8 cellular contexts compared by ENCODE assay signal in the genomic region with DNA sequence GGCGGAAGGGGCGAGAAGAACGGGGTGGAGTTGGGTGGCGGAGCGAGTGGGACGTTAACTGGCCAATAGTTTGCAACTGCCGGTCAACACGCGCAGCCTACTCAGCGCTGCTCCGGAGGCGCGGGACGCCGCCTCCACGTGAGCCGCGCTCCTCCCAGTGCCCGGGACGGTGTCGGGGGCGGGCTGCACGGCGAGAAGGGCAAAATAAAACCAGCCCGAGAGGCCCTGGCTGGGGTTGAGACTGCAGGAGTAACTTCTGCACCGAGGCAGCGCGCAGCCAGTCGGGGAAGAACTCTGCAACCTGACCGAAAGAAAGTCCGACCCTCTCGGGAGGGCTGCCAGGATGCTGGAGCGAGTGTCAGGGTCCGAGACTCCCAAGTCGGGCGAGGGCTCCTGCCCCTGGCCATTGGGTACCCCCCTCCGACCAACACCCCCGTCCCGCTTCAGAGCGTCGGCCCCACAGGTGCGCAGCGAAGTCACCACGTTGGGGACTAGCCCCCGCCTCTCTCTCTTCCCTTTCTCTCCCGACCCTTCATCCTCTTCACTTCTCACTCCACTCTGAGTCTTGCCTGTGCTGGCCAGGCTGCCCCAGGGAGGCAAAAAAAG. TPM values are rescaled to one million over a fixed set of nuclear protein-coding genes. Genes with fewer than 3 reads are reported as not detected.
DNase-seq lines count a peak whose midpoint lies in the region; ATAC-seq and TF ChIP-seq lines count a peak whose summit lies in the region.

No MANE protein-coding gene starts in this region.

- H3K4me3 ChIP-seq in esophagus (ENCODE audit: low read depth in 1 of 2, low read length in 2 of 2) (peak overlapping the region; percentile 24 to 33), neural progenitor cell (peak overlapping the region; percentile 71)

- H3K4me1 Mint-ChIP-seq in neural progenitor cell, result peaks cover 17% of the 10 kb centered on the region

- no peak overlapping the region for H3K27ac ChIP-seq in esophagus (ENCODE audit: low read depth in 2 of 2, low read length in 1 of 2)
- no peak overlapping the region for H3K27ac ChIP-seq in neural progenitor cell

- peak; percentile 40 for DNase-seq in AG20443 (ENCODE audit: low spot score)
- peak; percentile 41 to 72 for DNase-seq in NCI-H446 (lab: John Stamatoyannopoulos, UW)
- DNase-seq in neural progenitor cell (ENCODE audit: low spot score), result peak; percentile 81
- DNase-seq in NCI-H2171 (lab: John Stamatoyannopoulos, UW), result no peak
- no peak for DNase-seq in NCI-H526 treated with DMSO at 0.1 percent for 48 hours (lab: John Stamatoyannopoulos, UW)
- no peak for DNase-seq in hippocampal formation (lab: John Stamatoyannopoulos, UW)

- TF ChIP-seq CTCF in neural progenitor cell (IDR thresholded peaks at IDR 0.05), result no peak

- H3K36me3 ChIP-seq in esophagus (ENCODE audit: control insufficient read depth in 2 of 2, insufficient read depth in 2 of 2, low read length in 1 of 2) (no peaks in the 10 kb centered on the region), neural progenitor cell (no peaks in the 10 kb centered on the region)

- peaks cover 0 to 2% of the 10 kb centered on the region in 2 donors for H3K9me3 ChIP-seq in esophagus (ENCODE audit: control insufficient read depth in 2 of 2, insufficient read depth in 1 of 2, low read depth in 1 of 2, low read length in 1 of 2)
- no peaks in the 10 kb centered on the region for H3K9me3 ChIP-seq in neural progenitor cell (ENCODE audit: low read depth)

- peaks cover 38% of the 10 kb centered on the region for H3F3A ChIP-seq in neural progenitor cell (ENCODE audit: low read depth)

- H3K4me1 ChIP-seq in esophagus (ENCODE audit: control insufficient read depth in 2 of 2, insufficient read depth in 2 of 2, low read length in 1 of 2) (peaks cover 4 to 9% of the 10 kb centered on the region in 2 donors), neural progenitor cell (peaks cover 16% of the 10 kb centered on the region)

- H2AFZ ChIP-seq in neural progenitor cell (replicated peaks), result peak overlapping the region; percentile 95

- WGBS in esophagus, 2 donors, result 6 to 9% methylated on average over 43 to 46 of the region's 46 CpGs

- no peak overlapping the region for H3K9ac ChIP-seq in neural progenitor cell

- H3K27ac Mint-ChIP-seq in neural progenitor cell, result peak overlapping the region; percentile 81

- no peak for ATAC-seq in HG02885 (IDR thresholded peaks at IDR 0.05; ENCODE audit: poor library complexity, unreplicated experiment)

- H3K4me2 ChIP-seq in neural progenitor cell, result peak overlapping the region; percentile 97

- H3K79me2 ChIP-seq in neural progenitor cell (ENCODE audit: low read depth), result no peaks in the 10 kb centered on the region

- H3K27me3 Mint-ChIP-seq in neural progenitor cell (ENCODE audit: insufficient read depth, low read depth), result peaks cover 2% of the 10 kb centered on the region

- H3K27me3 ChIP-seq in esophagus (ENCODE audit: control insufficient read depth in 1 of 2, insufficient read depth in 2 of 2, low read length in 2 of 2), result peaks cover 0 to 7% of the 10 kb centered on the region in 2 donors
- H3K27me3 ChIP-seq in neural progenitor cell, result peaks cover 15% of the 10 kb centered on the region

- peak overlapping the region; percentile 88 for H3K4me3 Mint-ChIP-seq in neural progenitor cell

- no peaks in the 10 kb centered on the region for H4K20me1 ChIP-seq in neural progenitor cell (ENCODE audit: low read depth)

- no peaks in the 10 kb centered on the region for H3K9me3 Mint-ChIP-seq in neural progenitor cell

- H3K36me3 Mint-ChIP-seq in neural progenitor cell, result no peaks in the 10 kb centered on the region

RNA-seq across cellular contexts. Expression of a gene that starts 25.1 kb away (rescaled TPM):
- polyA plus RNA-seq in esophagus, result under 1 TPM; 0.02 TPM
- 17.1 and 21.1 TPM in 2 replicates for total RNA-seq in neural progenitor cell (ENCODE audit: low replicate concordance)

Comparison
In these comparisons a context has a peak if more than half of its experiments do, and no peak if none do; other contexts are left out.
1. DNase-seq: peak in AG20443 (single experiment), NCI-H446 (2 of 2) and neural progenitor cell (single experiment); none in NCI-H2171 (single experiment), NCI-H526 treated with DMSO at 0.1 percent for 48 hours (single experiment) and hippocampal formation (0 of 2).